Comparison of ENCODE assay signal across 1 cellular context in genomic region chr6:8108031-8108660, GRCh38.
TF ChIP-seq lines count a peak whose summit lies in the region.

No MANE protein-coding gene starts in this region.

TF ChIP-seq in SK-N-SH, 30 proteins besides CTCF, POLR2A, EP300 and RAD21 (continued from another document):
- TF ChIP-seq, protein P1, sequence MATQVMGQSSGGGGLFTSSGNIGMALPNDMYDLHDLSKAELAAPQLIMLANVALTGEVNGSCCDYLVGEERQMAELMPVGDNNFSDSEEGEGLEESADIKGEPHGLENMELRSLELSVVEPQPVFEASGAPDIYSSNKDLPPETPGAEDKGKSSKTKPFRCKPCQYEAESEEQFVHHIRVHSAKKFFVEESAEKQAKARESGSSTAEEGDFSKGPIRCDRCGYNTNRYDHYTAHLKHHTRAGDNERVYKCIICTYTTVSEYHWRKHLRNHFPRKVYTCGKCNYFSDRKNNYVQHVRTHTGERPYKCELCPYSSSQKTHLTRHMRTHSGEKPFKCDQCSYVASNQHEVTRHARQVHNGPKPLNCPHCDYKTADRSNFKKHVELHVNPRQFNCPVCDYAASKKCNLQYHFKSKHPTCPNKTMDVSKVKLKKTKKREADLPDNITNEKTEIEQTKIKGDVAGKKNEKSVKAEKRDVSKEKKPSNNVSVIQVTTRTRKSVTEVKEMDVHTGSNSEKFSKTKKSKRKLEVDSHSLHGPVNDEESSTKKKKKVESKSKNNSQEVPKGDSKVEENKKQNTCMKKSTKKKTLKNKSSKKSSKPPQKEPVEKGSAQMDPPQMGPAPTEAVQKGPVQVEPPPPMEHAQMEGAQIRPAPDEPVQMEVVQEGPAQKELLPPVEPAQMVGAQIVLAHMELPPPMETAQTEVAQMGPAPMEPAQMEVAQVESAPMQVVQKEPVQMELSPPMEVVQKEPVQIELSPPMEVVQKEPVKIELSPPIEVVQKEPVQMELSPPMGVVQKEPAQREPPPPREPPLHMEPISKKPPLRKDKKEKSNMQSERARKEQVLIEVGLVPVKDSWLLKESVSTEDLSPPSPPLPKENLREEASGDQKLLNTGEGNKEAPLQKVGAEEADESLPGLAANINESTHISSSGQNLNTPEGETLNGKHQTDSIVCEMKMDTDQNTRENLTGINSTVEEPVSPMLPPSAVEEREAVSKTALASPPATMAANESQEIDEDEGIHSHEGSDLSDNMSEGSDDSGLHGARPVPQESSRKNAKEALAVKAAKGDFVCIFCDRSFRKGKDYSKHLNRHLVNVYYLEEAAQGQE (IDR thresholded peaks at IDR 0.05; ENCODE audit: low read depth, low read length), result no peak
- TF ChIP-seq TEAD4 (IDR thresholded peaks at IDR 0.05; ENCODE audit: borderline replicate concordance, insufficient read depth) (0 out of 2 replicates have a peak, but pooled peaks have one; percentile 31), POLR2AphosphoS5 (IDR thresholded peaks at IDR 0.05; ENCODE audit: low read depth, low read length) (no peak), GABPA (IDR thresholded peaks at IDR 0.05; ENCODE audit: low read depth) (no peak), RCOR1 (IDR thresholded peaks at IDR 0.05; ENCODE audit: low read length) (no peak), CHD2 (IDR thresholded peaks at IDR 0.05; ENCODE audit: low read length, partially characterized antibody) (no peak), ZBTB33 (IDR thresholded peaks at IDR 0.05; ENCODE audit: borderline replicate concordance, low read depth) (no peak), FOSL2 (IDR thresholded peaks at IDR 0.05; ENCODE audit: borderline replicate concordance, low read depth) (peak; percentile 92), JUND (IDR thresholded peaks at IDR 0.05) (peak; percentile 86), ELF1 (IDR thresholded peaks at IDR 0.05) (no peak), NFIC (IDR thresholded peaks at IDR 0.05; ENCODE audit: borderline replicate concordance) (0 out of 2 replicates have a peak, but pooled peaks have one; percentile 8), SMC3 (IDR thresholded peaks at IDR 0.05; ENCODE audit: low read depth, low read length) (no peak), GATA2 (CRISPR knock-in tag; IDR thresholded peaks at IDR 0.05) (no peak)
- TF ChIP-seq, protein P2, sequence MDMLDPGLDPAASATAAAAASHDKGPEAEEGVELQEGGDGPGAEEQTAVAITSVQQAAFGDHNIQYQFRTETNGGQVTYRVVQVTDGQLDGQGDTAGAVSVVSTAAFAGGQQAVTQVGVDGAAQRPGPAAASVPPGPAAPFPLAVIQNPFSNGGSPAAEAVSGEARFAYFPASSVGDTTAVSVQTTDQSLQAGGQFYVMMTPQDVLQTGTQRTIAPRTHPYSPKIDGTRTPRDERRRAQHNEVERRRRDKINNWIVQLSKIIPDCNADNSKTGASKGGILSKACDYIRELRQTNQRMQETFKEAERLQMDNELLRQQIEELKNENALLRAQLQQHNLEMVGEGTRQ (IDR thresholded peaks at IDR 0.05; ENCODE audit: borderline replicate concordance, low read depth, low read length), result no peak
- TF ChIP-seq, protein P3, sequence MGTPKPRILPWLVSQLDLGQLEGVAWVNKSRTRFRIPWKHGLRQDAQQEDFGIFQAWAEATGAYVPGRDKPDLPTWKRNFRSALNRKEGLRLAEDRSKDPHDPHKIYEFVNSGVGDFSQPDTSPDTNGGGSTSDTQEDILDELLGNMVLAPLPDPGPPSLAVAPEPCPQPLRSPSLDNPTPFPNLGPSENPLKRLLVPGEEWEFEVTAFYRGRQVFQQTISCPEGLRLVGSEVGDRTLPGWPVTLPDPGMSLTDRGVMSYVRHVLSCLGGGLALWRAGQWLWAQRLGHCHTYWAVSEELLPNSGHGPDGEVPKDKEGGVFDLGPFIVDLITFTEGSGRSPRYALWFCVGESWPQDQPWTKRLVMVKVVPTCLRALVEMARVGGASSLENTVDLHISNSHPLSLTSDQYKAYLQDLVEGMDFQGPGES (IDR thresholded peaks at IDR 0.05; ENCODE audit: low read depth, low read length), result no peak
